13 cellular contexts compared by ENCODE assay signal in the genomic region with DNA sequence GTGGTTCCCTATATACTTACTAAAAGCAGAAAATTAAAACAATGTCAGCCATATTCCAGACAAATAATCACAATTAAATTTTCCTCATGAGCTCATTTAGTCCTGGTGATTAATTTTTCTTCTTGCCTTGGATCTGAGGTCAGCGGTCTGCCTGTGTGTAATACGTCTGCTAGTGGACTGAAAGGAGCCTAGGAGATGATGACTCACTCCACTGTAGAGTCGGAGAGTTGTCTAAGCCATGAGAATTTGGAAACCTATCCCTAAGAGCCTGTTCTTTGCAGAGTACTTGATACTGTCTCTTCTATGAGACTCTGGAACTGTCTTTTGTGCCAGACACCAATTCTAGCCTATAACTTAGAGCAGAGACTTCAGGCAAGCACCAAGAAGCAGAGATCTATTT.
DNase-seq lines count a peak whose midpoint lies in the region; ATAC-seq, FAIRE-seq and TF ChIP-seq lines count a peak whose summit lies in the region.
"Had no signal": no experiment of that assay in that cellular context is flagged by ENCODE, and none has a peak within 500 bp of the region (broad histone marks: within the 10 kb centered on the region; RNA-seq: fewer than 3 reads in every experiment).

No MANE protein-coding gene starts in this region.

- peak overlapping the region; percentile 76 for H3K4me2 ChIP-seq in A549
- H3K4me2 ChIP-seq: BLaER1 had no signal

- no peak for TF ChIP-seq EP300 in A549 (IDR thresholded peaks at IDR 0.05)

- POLR2A ChIA-PET in A549 (lab: Yijun Ruan, JAX) (interaction anchor here (0.6 kb wide), 1 partner anchor 1485 kb away, joined by 4 read pairs; no protein-coding TSS in a partner anchor), GM10248 (lab: Yijun Ruan, JAX) (no interaction called here)

- TF ChIP-seq RAD21 in A549 (conservative IDR thresholded peaks at IDR 0.05 in 1 of 2, IDR thresholded peaks at IDR 0.05 in 1 of 2) = no peak

- no peaks in the 10 kb centered on the region for H3K27me3 ChIP-seq in foreskin keratinocyte
- H3K27me3 ChIP-seq: BLaER1 had no signal

- CTCF ChIA-PET in A549 (lab: Yijun Ruan, JAX) = interaction anchor here (1.0 kb wide), 1 partner anchor 41 kb away, joined by 3 read pairs; no protein-coding TSS in a partner anchor
- CTCF ChIA-PET in GM10248 (lab: Yijun Ruan, JAX) = interaction anchor here (0.9 kb wide), 1 partner anchor 16 kb away, joined by 3 read pairs; no protein-coding TSS in a partner anchor
- CTCF ChIA-PET in activated naive CD4-positive, alpha-beta T cell treated with anti-CD3 and anti-CD28 coated beads, Interleukin-2, amount 10 ng/mL, durations not matched to agents 7 days and 5 days (lab: Charles Lee) = no interaction called here

- H3K4me3 ChIP-seq in A549 = no peak overlapping the region
- H3K4me3 ChIP-seq: BLaER1 had no signal

- no peaks in the 10 kb centered on the region for H3K9me3 Mint-ChIP-seq in activated naive CD8-positive, alpha-beta T cell treated with anti-CD3 and anti-CD28 coated beads for 36 hours
- H3K9me3 Mint-ChIP-seq in activated naive CD4-positive, alpha-beta T cell treated with anti-CD3 and anti-CD28 coated beads, Interleukin-2, amount 10 ng/mL, durations not matched to agents 7 days and 5 days = peaks cover 1% of the 10 kb centered on the region
- H3K9me3 Mint-ChIP-seq: activated CD4-positive, alpha-beta memory T cell treated with anti-CD3 and anti-CD28 coated beads, Interleukin-2, amount 10 ng/mL, durations not matched to agents 7 days and 5 days had no signal

- 2% methylated on average over 3 of the region's 3 CpGs for WGBS in A549 (ENCODE audit: missing lambda C conversion rate)

- H3K27me3 Mint-ChIP-seq in activated naive CD8-positive, alpha-beta T cell treated with anti-CD3 and anti-CD28 coated beads for 36 hours = peaks cover 3% of the 10 kb centered on the region
- H3K27me3 Mint-ChIP-seq in activated naive CD4-positive, alpha-beta T cell treated with anti-CD3 and anti-CD28 coated beads, Interleukin-2, amount 10 ng/mL, durations not matched to agents 7 days and 5 days = peaks cover 20% of the 10 kb centered on the region

- peak; percentile 21 to 69 for DNase-seq in A549 (ENCODE audit: low read depth in 1 of 2, low spot score in 1 of 2)
- peak; percentile 95 for DNase-seq in HCEC 1CT
- peak; percentile 9 for DNase-seq in T1000 (lab: John Stamatoyannopoulos, UW)
- peak; percentile 69 to 84 for DNase-seq in foreskin keratinocyte
- no peak for DNase-seq in GM10248 (ENCODE audit: extremely low spot score)
- no peak for DNase-seq in activated naive CD8-positive, alpha-beta T cell treated with anti-CD3 and anti-CD28 coated beads for 36 hours
- no peak for DNase-seq in SW480 (ENCODE audit: low spot score)
- no peak for DNase-seq in activated naive CD4-positive, alpha-beta T cell treated with anti-CD3 and anti-CD28 coated beads, Interleukin-2, amount 10 ng/mL, durations not matched to agents 7 days and 5 days
- DNase-seq: activated CD4-positive, alpha-beta memory T cell treated with anti-CD3 and anti-CD28 coated beads, Interleukin-2, amount 10 ng/mL, durations not matched to agents 7 days and 5 days; midbrain; NCI-H2171 treated with DMSO at 0.1 percent for 48 hours had no signal

- H3K27ac ChIP-seq in A549 (peak overlapping the region; percentile 69 to 72), foreskin keratinocyte (no peak overlapping the region)
- H3K27ac ChIP-seq: BLaER1 had no signal

- peaks cover 47% of the 10 kb centered on the region for H3K4me1 ChIP-seq in A549
- H3K4me1 ChIP-seq in foreskin keratinocyte = peaks cover 2% of the 10 kb centered on the region
- H3K4me1 ChIP-seq: BLaER1 had no signal

- ATAC-seq in A549 = peak; percentile 94 to 95
- peak; percentile 92 for ATAC-seq in foreskin keratinocyte
- ATAC-seq: sciatic nerve had no signal

- peaks cover 9% of the 10 kb centered on the region; the same call in 1 of the 3 replicates for H3K9me3 ChIP-seq in A549

- no peaks in the 10 kb centered on the region for H3K36me3 Mint-ChIP-seq in activated naive CD8-positive, alpha-beta T cell treated with anti-CD3 and anti-CD28 coated beads for 36 hours
- H3K36me3 Mint-ChIP-seq in activated naive CD4-positive, alpha-beta T cell treated with anti-CD3 and anti-CD28 coated beads, Interleukin-2, amount 10 ng/mL, durations not matched to agents 7 days and 5 days = no peaks in the 10 kb centered on the region

- peak; percentile 59 for FAIRE-seq in A549 (lab: Jason Lieb, UNC)

- H3K4me1 Mint-ChIP-seq in activated naive CD8-positive, alpha-beta T cell treated with anti-CD3 and anti-CD28 coated beads for 36 hours = no peaks in the 10 kb centered on the region
- no peaks in the 10 kb centered on the region for H3K4me1 Mint-ChIP-seq in activated naive CD4-positive, alpha-beta T cell treated with anti-CD3 and anti-CD28 coated beads, Interleukin-2, amount 10 ng/mL, durations not matched to agents 7 days and 5 days
- H3K4me1 Mint-ChIP-seq: activated CD4-positive, alpha-beta memory T cell treated with anti-CD3 and anti-CD28 coated beads, Interleukin-2, amount 10 ng/mL, durations not matched to agents 7 days and 5 days had no signal

- H3K27ac Mint-ChIP-seq in activated naive CD8-positive, alpha-beta T cell treated with anti-CD3 and anti-CD28 coated beads for 36 hours = no peak overlapping the region
- H3K27ac Mint-ChIP-seq in activated naive CD4-positive, alpha-beta T cell treated with anti-CD3 and anti-CD28 coated beads, Interleukin-2, amount 10 ng/mL, durations not matched to agents 7 days and 5 days = no peak overlapping the region
- H3K27ac Mint-ChIP-seq: activated CD4-positive, alpha-beta memory T cell treated with anti-CD3 and anti-CD28 coated beads, Interleukin-2, amount 10 ng/mL, durations not matched to agents 7 days and 5 days had no signal

- TF ChIP-seq CTCF in A549 (IDR thresholded peaks at IDR 0.05) (no peak), foreskin keratinocyte (conservative IDR thresholded peaks at IDR 0.05) (no peak), GM10248 (IDR thresholded peaks at IDR 0.05; ENCODE audit: control extremely low read depth, extremely low read depth, low read depth, missing control alignments) (no peak)

- H3K4me3 Mint-ChIP-seq in activated naive CD8-positive, alpha-beta T cell treated with anti-CD3 and anti-CD28 coated beads for 36 hours = no peak overlapping the region
- no peak overlapping the region for H3K4me3 Mint-ChIP-seq in activated naive CD4-positive, alpha-beta T cell treated with anti-CD3 and anti-CD28 coated beads, Interleukin-2, amount 10 ng/mL, durations not matched to agents 7 days and 5 days
- H3K4me3 Mint-ChIP-seq: activated CD4-positive, alpha-beta memory T cell treated with anti-CD3 and anti-CD28 coated beads, Interleukin-2, amount 10 ng/mL, durations not matched to agents 7 days and 5 days had no signal

- TF ChIP-seq POLR2A in A549 (IDR thresholded peaks at IDR 0.05; ENCODE audit: low read length) = no peak

TF ChIP-seq in A549, 52 proteins besides CTCF, POLR2A, EP300 and RAD21:
- TF ChIP-seq BHLHE40 (IDR thresholded peaks at IDR 0.05; ENCODE audit: low read depth, low read length) = no peak
- no peak for TF ChIP-seq RARB (CRISPR knock-in tag; IDR thresholded peaks at IDR 0.05)
- no peak for TF ChIP-seq HMGXB4 (CRISPR knock-in tag; IDR thresholded peaks at IDR 0.05; ENCODE audit: borderline replicate concordance)
- TF ChIP-seq JUN (IDR thresholded peaks at IDR 0.05) = no peak
- no peak for TF ChIP-seq PHF8 (IDR thresholded peaks at IDR 0.05; ENCODE audit: borderline replicate concordance, low read depth)
- no peak for TF ChIP-seq FOSL2 (IDR thresholded peaks at IDR 0.05)
- peak; percentile 86 for TF ChIP-seq FOSL2 (CRISPR knock-in tag; IDR thresholded peaks at IDR 0.05)

Comparison
In these comparisons a context has a peak if more than half of its experiments do, and no peak if none do; other contexts are left out.
1. DNase-seq: peak in A549 (2 of 2), HCEC 1CT (single experiment), T1000 (single experiment) and foreskin keratinocyte (2 of 2); none in GM10248 (single experiment), activated naive CD8-positive, alpha-beta T cell treated with anti-CD3 and anti-CD28 coated beads for 36 hours (single experiment), SW480 (single experiment) and activated naive CD4-positive, alpha-beta T cell treated with anti-CD3 and anti-CD28 coated beads, Interleukin-2, amount 10 ng/mL, durations not matched to agents 7 days and 5 days (single experiment).